8 cellular contexts compared by ENCODE assay signal in genomic region chr15:80695911-80696651, GRCh38. TPM values are rescaled to one million over a fixed set of nuclear protein-coding genes. Genes with fewer than 3 reads are reported as not detected.
A peak's percentile ranks its signal among the peaks of the same experiment; 100 is the strongest.
DNase-seq lines count a peak whose midpoint lies in the region; ATAC-seq and TF ChIP-seq lines count a peak whose summit lies in the region.

No MANE protein-coding gene starts in this region.

- peaks cover 5 to 8% of the 10 kb centered on the region in 2 donors for H3K4me1 ChIP-seq in neuronal stem cell (ENCODE audit: control insufficient read depth in 2 of 2, insufficient read depth in 1 of 2, low read depth in 1 of 2, low read length in 2 of 2)

- H2AFZ ChIP-seq in neuronal stem cell (ENCODE audit: low read length) = peak overlapping the region; percentile 96

- peak; percentile 39 for TF ChIP-seq CTCF in fibroblast of the aortic adventitia (IDR thresholded peaks at IDR 0.05; ENCODE audit: insufficient read depth, low read length)

- peak overlapping the region; percentile 95 for H3K18ac ChIP-seq in neuronal stem cell (ENCODE audit: low read length)

- no peak overlapping the region for H2BK120ac ChIP-seq in neuronal stem cell (ENCODE audit: low read depth, low read length)

- WGBS in neuronal stem cell (ENCODE audit: extremely low coverage in 2 of 2, insufficient read length in 2 of 2, insufficient replicate concordance in 1 of 2), 2 donors = no CpG with 5 or more reads among the region's 43 CpGs

- H3K27me3 Mint-ChIP-seq in activated T-cell treated with anti-CD3 and anti-CD28 coated beads, Interleukin-2, amount 50 U/mL, for 24 hours = peaks cover 23% of the 10 kb centered on the region

- H3K23ac ChIP-seq in neuronal stem cell (ENCODE audit: low read depth, low read length, poor library complexity) = peak overlapping the region; percentile 67

- no peak overlapping the region for H4K8ac ChIP-seq in neuronal stem cell (ENCODE audit: low read depth, low read length)

- H3K79me1 ChIP-seq in neuronal stem cell (ENCODE audit: low read depth, low read length) = peaks cover 2% of the 10 kb centered on the region

- peaks cover 6% of the 10 kb centered on the region for H3K36me3 Mint-ChIP-seq in activated T-cell treated with anti-CD3 and anti-CD28 coated beads, Interleukin-2, amount 50 U/mL, for 24 hours (ENCODE audit: low read depth)

- peak overlapping the region; percentile 85 for H3K4me3 Mint-ChIP-seq in activated T-cell treated with anti-CD3 and anti-CD28 coated beads, Interleukin-2, amount 50 U/mL, for 24 hours

- no peak overlapping the region for H3K4ac ChIP-seq in neuronal stem cell (ENCODE audit: low read length)

- H3K9me3 ChIP-seq in neuronal stem cell (replicated peaks in 1 of 2; ENCODE audit: control insufficient read depth in 2 of 2, insufficient read depth in 1 of 2, low read depth in 1 of 2, low read length in 2 of 2) = peaks cover 0 to 9% of the 10 kb centered on the region in 2 donors

- peak overlapping the region; percentile 83 for H2BK5ac ChIP-seq in neuronal stem cell (ENCODE audit: low read length)

- ATAC-seq in HG03280 (IDR thresholded peaks at IDR 0.05; ENCODE audit: unreplicated experiment) (no peak), GM19463 (IDR thresholded peaks at IDR 0.05; ENCODE audit: unreplicated experiment) (no peak)

- H4K91ac ChIP-seq in neuronal stem cell (ENCODE audit: low read depth, low read length, poor library complexity) = no peak overlapping the region

- no peak overlapping the region for H2BK15ac ChIP-seq in neuronal stem cell (ENCODE audit: low read length)

- H3K4me1 Mint-ChIP-seq in activated T-cell treated with anti-CD3 and anti-CD28 coated beads, Interleukin-2, amount 50 U/mL, for 24 hours (ENCODE audit: low read depth) = peaks cover 25% of the 10 kb centered on the region

- H3K36me3 ChIP-seq in neuronal stem cell (replicated peaks in 1 of 2; ENCODE audit: control insufficient read depth in 2 of 2, insufficient read depth in 2 of 2, low read length in 2 of 2) = peaks cover 0 to 4% of the 10 kb centered on the region in 2 donors

- H3K4me3 ChIP-seq in fibroblast of the aortic adventitia (ENCODE audit: low read depth, low read length) = peak overlapping the region; percentile 93
- H3K4me3 ChIP-seq in neuronal stem cell (ENCODE audit: low read length in 2 of 2) = peak overlapping the region; percentile 93 to 96

- H3K27ac ChIP-seq in neuronal stem cell (replicated peaks; ENCODE audit: low read length) = no peak overlapping the region

- peak overlapping the region; percentile 58 for H3K14ac ChIP-seq in neuronal stem cell (ENCODE audit: low read length)

- H3K27ac Mint-ChIP-seq in activated T-cell treated with anti-CD3 and anti-CD28 coated beads, Interleukin-2, amount 50 U/mL, for 24 hours = peak overlapping the region; percentile 86

- no peaks in the 10 kb centered on the region for H3K9me3 Mint-ChIP-seq in activated T-cell treated with anti-CD3 and anti-CD28 coated beads, Interleukin-2, amount 50 U/mL, for 24 hours

- peak overlapping the region; percentile 53 for H2AK5ac ChIP-seq in neuronal stem cell (ENCODE audit: low read depth, low read length)

- peaks cover 0 to 3% (median 0%) of the 10 kb centered on the region in 3 experiments for H3K27me3 ChIP-seq in neuronal stem cell (ENCODE audit: control insufficient read depth in 3 of 3, insufficient read depth in 3 of 3, low read depth in 1 of 3, low read length in 3 of 3)

- H3K4me2 ChIP-seq in neuronal stem cell (ENCODE audit: insufficient read depth, low read length, poor library complexity, severe bottlenecking) = peak overlapping the region; percentile 85

- peak overlapping the region; percentile 98 for H3K9ac ChIP-seq in neuronal stem cell (ENCODE audit: low read depth, low read length, poor library complexity)

- DNase-seq in NCI-H1417 (lab: John Stamatoyannopoulos, UW) (peak in 2 of 3 experiments; percentile 60 to 63), NCI-H1417 treated with DMSO at 0.1 percent for 48 hours (lab: John Stamatoyannopoulos, UW) (no peak), LHCN-M2 (ENCODE audit: low read depth) (peak; percentile 20), fibroblast of the aortic adventitia (ENCODE audit: low read depth) (peak; percentile 29), neuronal stem cell (ENCODE audit: low spot score) (no peak)
- peak; percentile 43 for DNase-seq in activated T-cell treated with anti-CD3 and anti-CD28 coated beads, Interleukin-2, amount 50 U/mL, for 24 hours

- H2BK12ac ChIP-seq in neuronal stem cell (ENCODE audit: low read length) = no peak overlapping the region

RNA-seq across cellular contexts. Expression of gene ABHD17C, which starts 1.0 kb away (rescaled TPM):
- total RNA-seq in LHCN-M2 (2014; rRNA removed) (2.0 and 3.4 TPM in 2 replicates), fibroblast of the aortic adventitia (ENCODE audit: low replicate concordance) (5.6 and 15.5 TPM in 2 replicates)
- polyA plus RNA-seq in LHCN-M2 (2012) = 7.8 TPM
- polyA plus RNA-seq in neuronal stem cell (2013, experiment 1 of 2) = 13.5 TPM
- polyA plus RNA-seq in neuronal stem cell (2013, experiment 2 of 2) = 12.9 TPM

Comparison
In these comparisons a context has a peak if more than half of its experiments do, and no peak if none do; other contexts are left out.
1. DNase-seq: peak in NCI-H1417 (2 of 3), LHCN-M2 (single experiment), activated T-cell treated with anti-CD3 and anti-CD28 coated beads, Interleukin-2, amount 50 U/mL, for 24 hours (single experiment) and fibroblast of the aortic adventitia (single experiment); none in NCI-H1417 treated with DMSO at 0.1 percent for 48 hours (single experiment) and neuronal stem cell (single experiment).